ENCODE assay signal across 8 cellular contexts in the genomic region with DNA sequence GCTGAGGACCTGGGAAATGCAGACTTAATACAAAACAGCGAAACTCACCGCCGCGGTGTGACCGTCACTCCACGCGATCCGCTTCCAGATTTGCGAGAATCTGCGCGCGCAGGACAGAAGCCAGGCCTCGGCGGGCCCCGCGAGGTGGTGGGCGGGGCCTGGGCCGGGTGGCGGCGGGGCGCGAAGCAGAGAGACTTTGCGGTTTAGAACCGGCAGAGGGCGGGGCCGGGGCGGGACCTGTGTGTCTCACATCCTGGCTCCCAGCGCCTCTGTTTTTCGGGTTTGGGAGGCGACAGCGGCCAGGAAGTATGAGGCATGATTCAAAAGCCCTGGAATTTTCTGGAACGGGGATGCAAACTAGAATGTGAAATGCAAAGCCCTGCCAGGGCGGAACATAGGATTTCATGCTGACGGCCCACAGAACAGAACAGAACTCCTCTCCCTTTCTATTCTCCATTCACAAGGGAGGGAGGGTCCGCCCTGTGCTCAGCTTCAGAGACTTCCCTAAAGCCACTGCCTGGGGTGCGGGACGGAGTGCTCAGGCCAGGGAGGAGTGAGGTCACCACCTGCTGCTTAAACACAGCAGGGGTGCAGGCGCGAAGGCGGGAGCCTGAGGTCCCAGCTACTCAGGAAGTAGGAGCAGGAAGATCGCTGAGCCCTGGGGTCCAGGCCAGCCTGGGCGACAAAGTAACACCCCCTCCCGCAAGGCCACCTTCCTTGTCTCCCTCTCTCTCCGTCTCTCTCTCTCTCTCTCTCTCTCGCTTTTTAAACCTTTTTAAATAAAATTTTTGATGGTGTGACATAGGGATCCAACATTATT. TPM values are rescaled to one million over a fixed set of nuclear protein-coding genes. Genes with fewer than 3 reads are reported as not detected.
DNase-seq lines count a peak whose midpoint lies in the region; ATAC-seq and TF ChIP-seq lines count a peak whose summit lies in the region.

No MANE protein-coding gene starts in this region.

- DNase-seq in CMK (ENCODE audit: low read depth) = peak; percentile 86
- DNase-seq in HuH-7.5 (ENCODE audit: low spot score) = peak; percentile 47
- peak; percentile 91 for DNase-seq in OCI-M2 (lab: John Stamatoyannopoulos, UW; ENCODE audit: unreplicated experiment)
- peak; percentile 86 for DNase-seq in activated T-helper 1 cell treated with Interleukin-2 at 50 U/mL for 16 hours (ENCODE audit: low read depth)
- DNase-seq in esophagus squamous epithelium (lab: John Stamatoyannopoulos, UW) = peak; percentile 56
- DNase-seq in stimulated activated CD8-positive, alpha-beta memory T cell treated with anti-CD3 and anti-CD28 coated beads, Interleukin-7, amount 100 ng/mL, for 1 hour (ENCODE audit: low read depth in 2 of 2) = peak; percentile 84 to 85

- H3K4me3 ChIP-seq in esophagus squamous epithelium = peak overlapping the region; percentile 38 to 82 (median 60)
- peak overlapping the region; percentile 73 to 91 for H3K4me3 ChIP-seq in muscle layer of duodenum (ENCODE audit: low read depth in 1 of 2, low read length in 2 of 2)

- H3K36me3 ChIP-seq in esophagus squamous epithelium = no peaks in the 10 kb centered on the region
- H3K36me3 ChIP-seq in muscle layer of duodenum (ENCODE audit: control insufficient read depth in 1 of 2, insufficient read depth in 2 of 2, low read length in 2 of 2) = no peaks in the 10 kb centered on the region

- H3K9me3 ChIP-seq in esophagus squamous epithelium (no peaks in the 10 kb centered on the region), muscle layer of duodenum (ENCODE audit: control insufficient read depth in 1 of 2, low read length in 2 of 2) (no peaks in the 10 kb centered on the region)

- 5 to 16% methylated on average over 9 to 32 of the region's 45 CpGs for WGBS in esophagus squamous epithelium, 2 donors

- H3K4me1 ChIP-seq in esophagus squamous epithelium (peaks cover 0 to 48% (median 6%) of the 10 kb centered on the region in 3 donors), muscle layer of duodenum (ENCODE audit: control insufficient read depth in 1 of 2, insufficient read depth in 2 of 2, low read length in 2 of 2) (peaks cover 4 to 14% of the 10 kb centered on the region in 2 donors)

- H3K27me3 ChIP-seq in esophagus squamous epithelium (no peaks in the 10 kb centered on the region), muscle layer of duodenum (ENCODE audit: low read depth, low read length) (no peaks in the 10 kb centered on the region)

- H3K27ac ChIP-seq in esophagus squamous epithelium (peak overlapping the region; percentile 86 to 95 (median 88)), muscle layer of duodenum (ENCODE audit: low read length) (peak overlapping the region; percentile 87)

- intact Hi-C loops in esophagus squamous epithelium (cut with DNase I) = no loop called here

- TF ChIP-seq CTCF in esophagus squamous epithelium (IDR thresholded peaks at IDR 0.05) = peak in 4 of 6 experiments; percentile 14 to 55 (median 28)

- ATAC-seq in GM21367 (IDR thresholded peaks at IDR 0.05; ENCODE audit: unreplicated experiment) = peak; percentile 81

- peak in 3 of 4 donors; percentile 24 to 80 (median 62) for TF ChIP-seq POLR2A in esophagus squamous epithelium (IDR thresholded peaks at IDR 0.05)

RNA-seq across cellular contexts. Expression of a gene that starts 44.2 kb away (rescaled TPM):
- total RNA-seq in esophagus squamous epithelium = 1 to 10 TPM; 4.9 to 8.7 (median 7.9) TPM

RNA-seq across cellular contexts. Expression of a gene that starts 52.5 kb away (rescaled TPM):
- 10 to 100 TPM; 10.3 to 45.8 (median 15.8) TPM for total RNA-seq in esophagus squamous epithelium

Comparison
In these comparisons a context has a peak if more than half of its experiments do, and no peak if none do; other contexts are left out.
1. Peak in every context shown above with its lines: DNase-seq, ATAC-seq, H3K4me3 ChIP-seq and H3K27ac ChIP-seq.